20 cellular contexts compared by ENCODE assay signal in the genomic region with DNA sequence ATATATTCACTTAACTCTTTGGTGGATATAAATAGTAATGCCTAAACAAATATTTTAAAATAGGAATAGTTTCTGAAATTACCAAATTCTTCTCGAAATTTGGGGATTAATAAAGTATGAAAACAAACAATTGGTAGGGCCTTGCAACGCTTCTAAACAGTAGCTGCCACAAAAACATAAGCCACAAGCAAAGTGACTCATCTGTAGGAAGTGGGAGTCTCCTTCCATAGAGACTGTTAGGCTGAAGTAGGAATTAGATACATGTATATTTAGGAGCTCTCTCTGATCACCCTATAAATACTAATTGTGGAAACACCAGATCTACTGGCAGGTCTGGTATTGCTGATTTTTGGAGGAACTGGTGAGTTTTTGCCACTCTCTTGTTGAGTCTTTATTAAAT. TPM values are rescaled to one million over a fixed set of nuclear protein-coding genes. Genes with fewer than 3 reads are reported as not detected.
A peak's percentile ranks its signal among the peaks of the same experiment; 100 is the strongest.
DNase-seq lines count a peak whose midpoint lies in the region; ATAC-seq, FAIRE-seq and TF ChIP-seq lines count a peak whose summit lies in the region.
"Had no signal": no experiment of that assay in that cellular context is flagged by ENCODE, and none has a peak within 500 bp of the region (broad histone marks: within the 10 kb centered on the region; RNA-seq: fewer than 3 reads in every experiment).

No MANE protein-coding gene starts in this region.

- no peaks in the 10 kb centered on the region for H3K27me3 ChIP-seq in neuronal stem cell (ENCODE audit: control insufficient read depth in 3 of 3, insufficient read depth in 3 of 3, low read depth in 1 of 3, low read length in 3 of 3)
- H3K27me3 ChIP-seq in right lobe of liver, result no peaks in the 10 kb centered on the region
- H3K27me3 ChIP-seq: MG63, tibial artery had no signal

- H2BK15ac ChIP-seq in neuronal stem cell (ENCODE audit: low read length), result no peak overlapping the region

- no peak for ATAC-seq in right lobe of liver
- ATAC-seq: T-helper 17 cell had no signal

- no peak overlapping the region for H3K4ac ChIP-seq in neuronal stem cell (ENCODE audit: low read length)

- no peak overlapping the region for H4K8ac ChIP-seq in neuronal stem cell (ENCODE audit: low read depth, low read length)

- TF ChIP-seq CTCF in right lobe of liver (IDR thresholded peaks at IDR 0.05), result no peak

- H4K91ac ChIP-seq in neuronal stem cell (ENCODE audit: low read depth, low read length, poor library complexity), result no peak overlapping the region

- H2BK12ac ChIP-seq in neuronal stem cell (ENCODE audit: low read length), result no peak overlapping the region

- no peak overlapping the region for H3K9ac ChIP-seq in neuronal stem cell (ENCODE audit: low read depth, low read length, poor library complexity)

- H3K9me3 ChIP-seq in neuronal stem cell (replicated peaks in 1 of 2; ENCODE audit: control insufficient read depth in 2 of 2, insufficient read depth in 1 of 2, low read depth in 1 of 2, low read length in 2 of 2) (no peaks in the 10 kb centered on the region), right lobe of liver (no peaks in the 10 kb centered on the region)
- H3K9me3 ChIP-seq: HAP-1, MG63, tibial artery had no signal

- no CpG with 5 or more reads among the region's 2 CpGs for WGBS in neuronal stem cell (ENCODE audit: extremely low coverage in 2 of 2, insufficient read length in 2 of 2, insufficient replicate concordance in 1 of 2), 2 donors
- WGBS in right lobe of liver (ENCODE audit: insufficient coverage, low coverage, low lambda C conversion rate, missing lambda C conversion rate), result 84% methylated on average over 2 of the region's 2 CpGs

- H3K23ac ChIP-seq in neuronal stem cell (ENCODE audit: low read depth, low read length, poor library complexity), result no peak overlapping the region

- peaks cover 0 to 3% of the 10 kb centered on the region in 2 donors for H3K4me1 ChIP-seq in neuronal stem cell (ENCODE audit: control insufficient read depth in 2 of 2, insufficient read depth in 1 of 2, low read depth in 1 of 2, low read length in 2 of 2)
- peaks cover 0 to 5% (median 2%) of the 10 kb centered on the region in 4 donors for H3K4me1 ChIP-seq in right lobe of liver
- H3K4me1 ChIP-seq: HAP-1 had no signal

- no peaks in the 10 kb centered on the region for H3K79me1 ChIP-seq in neuronal stem cell (ENCODE audit: low read depth, low read length)

- TF ChIP-seq POLR2A in right lobe of liver (IDR thresholded peaks at IDR 0.05), result no peak

- no peak overlapping the region for H2AK5ac ChIP-seq in neuronal stem cell (ENCODE audit: low read depth, low read length)

- H2BK5ac ChIP-seq in neuronal stem cell (ENCODE audit: low read length), result no peak overlapping the region

- H3K14ac ChIP-seq in neuronal stem cell (ENCODE audit: low read length), result no peak overlapping the region

- no peak overlapping the region for H3K4me2 ChIP-seq in neuronal stem cell (ENCODE audit: insufficient read depth, low read length, poor library complexity, severe bottlenecking)

- H2AFZ ChIP-seq in neuronal stem cell (ENCODE audit: low read length), result no peak overlapping the region

- intact Hi-C loops in right lobe of liver (cut with DNase I), result no loop called here

- H2BK120ac ChIP-seq in neuronal stem cell (ENCODE audit: low read depth, low read length), result no peak overlapping the region

- no peak overlapping the region for H3K18ac ChIP-seq in neuronal stem cell (ENCODE audit: low read length)

- FAIRE-seq in frontal cortex (lab: Jason Lieb, UNC), result peak; percentile 31
- FAIRE-seq: GM12891, islet of Langerhans had no signal

- no peak overlapping the region for H3K27ac ChIP-seq in neuronal stem cell (replicated peaks; ENCODE audit: low read length)
- no peak overlapping the region for H3K27ac ChIP-seq in right lobe of liver
- H3K27ac ChIP-seq: tibial artery had no signal

- peak; percentile 38 for DNase-seq in A172 (ENCODE audit: low spot score)
- DNase-seq in HT1080 (ENCODE audit: low read depth), result peak; percentile 65
- peak; percentile 59 for DNase-seq in amniotic epithelial cell (ENCODE audit: low read depth)
- no peak for DNase-seq in frontal cortex (ENCODE audit: low spot score in 2 of 2)
- no peak for DNase-seq in neuronal stem cell (ENCODE audit: low spot score)
- no peak for DNase-seq in OCI-M2 (lab: John Stamatoyannopoulos, UW; ENCODE audit: unreplicated experiment)
- DNase-seq in NCI-H1930 (lab: John Stamatoyannopoulos, UW), result no peak
- DNase-seq in right lobe of liver, result no peak
- DNase-seq: activated CD8-positive, alpha-beta memory T cell treated with anti-CD3 and anti-CD28 coated beads, Interleukin-2, amount 50 U/mL, for 48 hours; activated naive CD4-positive, alpha-beta T cell treated with Interleukin-2 at 50 U/mL for 16 hours; MG63; NCI-H2081 treated with DMSO at 0.1 percent for 48 hours; NCI-H748 treated with DMSO at 0.1 percent for 48 hours; occipital lobe; RPMI8226; T-helper 17 cell; tibial artery had no signal

- H3K36me3 ChIP-seq in neuronal stem cell (replicated peaks in 1 of 2; ENCODE audit: control insufficient read depth in 2 of 2, insufficient read depth in 2 of 2, low read length in 2 of 2), result no peaks in the 10 kb centered on the region
- no peaks in the 10 kb centered on the region for H3K36me3 ChIP-seq in right lobe of liver
- H3K36me3 ChIP-seq: HAP-1, MG63, tibial artery had no signal

- H3K4me3 ChIP-seq in neuronal stem cell (ENCODE audit: low read length in 2 of 2), result no peak overlapping the region
- no peak overlapping the region for H3K4me3 ChIP-seq in right lobe of liver
- H3K4me3 ChIP-seq: HAP-1, MG63, tibial artery had no signal

RNA-seq across cellular contexts. Expression of a gene that starts 5.7 kb away (rescaled TPM):
- total RNA-seq in A172 (2014; rRNA removed; shearing (Covaris generic)), result not detected in 2 replicates
- total RNA-seq in HT1080 (2014; rRNA removed; shearing (Covaris generic)), result not detected in 2 replicates
- polyA plus RNA-seq in HT1080 (2015; cell fraction: cytosol; rRNA removed), result 0.15 TPM in 1 of 2 replicates, not detected in the other
- 0.05 TPM in 1 of 2 replicates, not detected in the other for polyA plus RNA-seq in HT1080 (2015; cell fraction: nucleus; rRNA removed)
- total RNA-seq in frontal cortex (not detected), right lobe of liver (under 1 TPM in 1 of 6 experiments, not detected in 5; 0.37 TPM)
- polyA plus RNA-seq in neuronal stem cell (2013, experiment 1 of 2), result 0.10 TPM
- 0.10 TPM for polyA plus RNA-seq in neuronal stem cell (2013, experiment 2 of 2)
- total RNA-seq: occipital lobe, T-helper 17 cell had no signal

RNA-seq across cellular contexts. Expression of a gene that starts 48.3 kb away (rescaled TPM):
- total RNA-seq in A172 (2014; rRNA removed; shearing (Covaris generic)), result not detected in 2 replicates
- total RNA-seq in HT1080 (2014; rRNA removed; shearing (Covaris generic)), result not detected in 2 replicates
- not detected in 2 replicates for polyA plus RNA-seq in HT1080 (2015; cell fraction: cytosol; rRNA removed)
- polyA plus RNA-seq in HT1080 (2015; cell fraction: nucleus; rRNA removed), result not detected in 2 replicates
- total RNA-seq in frontal cortex, result not detected
- not detected for polyA plus RNA-seq in neuronal stem cell (2013, experiment 1 of 2)
- polyA plus RNA-seq in neuronal stem cell (2013, experiment 2 of 2), result not detected
- total RNA-seq in right lobe of liver, result not detected
- total RNA-seq: occipital lobe, T-helper 17 cell had no signal

Comparison
In these comparisons a context has a peak if more than half of its experiments do, and no peak if none do; other contexts are left out.
1. DNase-seq: peak in A172 (single experiment), HT1080 (single experiment) and amniotic epithelial cell (single experiment); none in frontal cortex (0 of 2), neuronal stem cell (single experiment), OCI-M2 (single experiment), NCI-H1930 (0 of 2) and right lobe of liver (0 of 3).